In genomic region chr17:31585280-31585630, GRCh38 we compare ENCODE assay signal across 19 cellular contexts.
DNase-seq lines count a peak whose midpoint lies in the region; TF ChIP-seq lines count a peak whose summit lies in the region.
"Had no signal": no experiment of that assay in that cellular context is flagged by ENCODE, and none has a peak within 500 bp of the region (broad histone marks: within the 10 kb centered on the region; RNA-seq: fewer than 3 reads in every experiment).

No MANE protein-coding gene starts in this region.

- CTCF ChIA-PET in Caco-2 (lab: Charles Lee): no interaction called here

- no peaks in the 10 kb centered on the region for H3K4me1 Mint-ChIP-seq in Caco-2 (ENCODE audit: low read depth, unreplicated experiment)
- H3K4me1 Mint-ChIP-seq: GM23338, H9 had no signal

- no peak overlapping the region for H4K91ac ChIP-seq in mesenchymal stem cell (ENCODE audit: low read length)
- H4K91ac ChIP-seq in neuronal stem cell (ENCODE audit: low read depth, low read length, poor library complexity): no peak overlapping the region

- H2BK15ac ChIP-seq in mesenchymal stem cell (ENCODE audit: low read depth, poor library complexity, severe bottlenecking): no peak overlapping the region
- H2BK15ac ChIP-seq in neuronal stem cell (ENCODE audit: low read length): no peak overlapping the region

- H3K14ac ChIP-seq in mesenchymal stem cell (ENCODE audit: low read length in 2 of 2) (no peak overlapping the region), neuronal stem cell (ENCODE audit: low read length) (no peak overlapping the region)

- DNase-seq in D341Med (ENCODE audit: low spot score): peak; percentile 30
- DNase-seq in mesenchymal stem cell: no peak
- DNase-seq in neuronal stem cell (ENCODE audit: low spot score): no peak
- peak; percentile 58 for DNase-seq in spleen
- DNase-seq in iPS-NIHi7 (ENCODE audit: extremely low spot score): no peak
- no peak for DNase-seq in coronary artery (ENCODE audit: low spot score)
- DNase-seq in Caco-2: no peak
- DNase-seq: 8988T; ACHN; C1 segment of cervical spinal cord; CD4-positive, alpha-beta memory T cell; COR-L47; DMS 273 treated with DMSO at 0.1 percent for 48 hours; DMS79; EL; H9 had no signal

- no TSS peak for BruUV-seq in Caco-2 (replicated peaks; lab: Mats Ljungman, UMichigan)

- TF ChIP-seq CTCF in spleen (IDR thresholded peaks at IDR 0.05 in 8 of 11, conservative IDR thresholded peaks at IDR 0.05 in 3 of 11) (no peak), coronary artery (IDR thresholded peaks at IDR 0.05) (no peak), Caco-2 (IDR thresholded peaks at IDR 0.05; ENCODE audit: insufficient read depth in 1 of 2, low read depth in 1 of 2, low read length in 1 of 2, severe bottlenecking in 1 of 2, unreplicated experiment in 1 of 2) (no peak)

- POLR2A ChIA-PET in Caco-2 (lab: Charles Lee): no interaction called here

- H3K4me2 ChIP-seq in mesenchymal stem cell (ENCODE audit: low read length, poor library complexity, severe bottlenecking) (no peak overlapping the region), neuronal stem cell (ENCODE audit: insufficient read depth, low read length, poor library complexity, severe bottlenecking) (no peak overlapping the region)
- H3K4me2 ChIP-seq: A549, GM23338 had no signal

- no peak overlapping the region for H2BK120ac ChIP-seq in mesenchymal stem cell (ENCODE audit: low read depth, low read length)
- no peak overlapping the region for H2BK120ac ChIP-seq in neuronal stem cell (ENCODE audit: low read depth, low read length)

- H3K4me1 ChIP-seq in mesenchymal stem cell (ENCODE audit: control insufficient read depth, insufficient read depth, low read depth, low read length): peaks cover 26% of the 10 kb centered on the region
- H3K4me1 ChIP-seq in neuronal stem cell (ENCODE audit: control insufficient read depth in 2 of 2, insufficient read depth in 1 of 2, low read depth in 1 of 2, low read length in 2 of 2): no peaks in the 10 kb centered on the region
- H3K4me1 ChIP-seq in spleen: peaks cover 11 to 30% (median 25%) of the 10 kb centered on the region in 6 donors
- no peaks in the 10 kb centered on the region for H3K4me1 ChIP-seq in Caco-2

- H3K9me3 Mint-ChIP-seq in Caco-2 (ENCODE audit: unreplicated experiment): no peaks in the 10 kb centered on the region
- H3K9me3 Mint-ChIP-seq: CD4-positive, alpha-beta memory T cell; GM23338; H9 had no signal

- 93% methylated on average over 6 of the region's 6 CpGs for WGBS in mesenchymal stem cell
- WGBS in neuronal stem cell (ENCODE audit: extremely low coverage in 2 of 2, insufficient read length in 2 of 2, insufficient replicate concordance in 1 of 2), 2 donors: no CpG with 5 or more reads among the region's 6 CpGs
- 79 to 95% (median 84%) methylated on average over 6 of the region's 6 CpGs for WGBS in spleen, 5 donors

- no peak overlapping the region for H4K8ac ChIP-seq in mesenchymal stem cell (ENCODE audit: low read length)
- no peak overlapping the region for H4K8ac ChIP-seq in neuronal stem cell (ENCODE audit: low read depth, low read length)

- no peak overlapping the region for H3K23ac ChIP-seq in mesenchymal stem cell (ENCODE audit: low read length in 2 of 2)
- no peak overlapping the region for H3K23ac ChIP-seq in neuronal stem cell (ENCODE audit: low read depth, low read length, poor library complexity)

- H3K36me3 ChIP-seq in mesenchymal stem cell (ENCODE audit: control insufficient read depth in 1 of 2, insufficient read depth in 2 of 2, low read depth in 1 of 2, low read length in 2 of 2) (peaks cover 31 to 68% of the 10 kb centered on the region in 2 experiments), neuronal stem cell (replicated peaks in 1 of 2; ENCODE audit: control insufficient read depth in 2 of 2, insufficient read depth in 2 of 2, low read length in 2 of 2) (no peaks in the 10 kb centered on the region), spleen (no peaks in the 10 kb centered on the region), Caco-2 (ENCODE audit: control insufficient read depth, insufficient read depth, low read length) (no peaks in the 10 kb centered on the region)

- H2BK5ac ChIP-seq in mesenchymal stem cell (ENCODE audit: low read depth, low read length, poor library complexity, severe bottlenecking): no peak overlapping the region
- H2BK5ac ChIP-seq in neuronal stem cell (ENCODE audit: low read length): no peak overlapping the region

- H3K27ac Mint-ChIP-seq in Caco-2 (ENCODE audit: unreplicated experiment): no peak overlapping the region
- H3K27ac Mint-ChIP-seq: CD4-positive, alpha-beta memory T cell; GM23338; H9 had no signal

- H3K27me3 ChIP-seq in mesenchymal stem cell (ENCODE audit: control insufficient read depth in 1 of 2, insufficient read depth in 1 of 2, low read length in 2 of 2) (no peaks in the 10 kb centered on the region), neuronal stem cell (ENCODE audit: control insufficient read depth in 3 of 3, insufficient read depth in 3 of 3, low read depth in 1 of 3, low read length in 3 of 3) (peaks cover 0 to 5% (median 0%) of the 10 kb centered on the region in 3 experiments), spleen (replicated peaks in 1 of 7) (no peaks in the 10 kb centered on the region), Caco-2 (replicated peaks; ENCODE audit: control insufficient read depth, insufficient read depth, low read length) (no peaks in the 10 kb centered on the region)

- no peak overlapping the region for H3K4me3 ChIP-seq in mesenchymal stem cell (ENCODE audit: insufficient read depth in 1 of 2, low read depth in 1 of 2, low read length in 2 of 2)
- H3K4me3 ChIP-seq in neuronal stem cell (ENCODE audit: low read length in 2 of 2): no peak overlapping the region
- H3K4me3 ChIP-seq in spleen: no peak overlapping the region
- no peak overlapping the region for H3K4me3 ChIP-seq in coronary artery
- H3K4me3 ChIP-seq in Caco-2 (ENCODE audit: low read depth, low read length): no peak overlapping the region
- H3K4me3 ChIP-seq: A549, GM12878, GM23338 had no signal

- H3K18ac ChIP-seq in mesenchymal stem cell (ENCODE audit: low read depth in 1 of 2, low read length in 2 of 2) (no peak overlapping the region), neuronal stem cell (ENCODE audit: low read length) (peak overlapping the region; percentile 2)

- intact Hi-C loops in spleen (cut with DNase I; ENCODE audit: low total_unique reads): no loop called here
- intact Hi-C loops in Caco-2 (cut with micrococcal nuclease; ENCODE audit: unreplicated experiment): loop anchor here (10.0 kb wide), 1 partner anchor 60 kb away; no protein-coding TSS in a partner anchor

- no peak overlapping the region for H3K4me3 Mint-ChIP-seq in Caco-2 (ENCODE audit: unreplicated experiment)
- H3K4me3 Mint-ChIP-seq: CD4-positive, alpha-beta memory T cell; GM23338; H9 had no signal

- H3K4ac ChIP-seq in mesenchymal stem cell (ENCODE audit: low read depth in 1 of 2, low read length in 2 of 2) (no peak overlapping the region), neuronal stem cell (ENCODE audit: low read length) (no peak overlapping the region)

- H3K9me3 ChIP-seq in mesenchymal stem cell (ENCODE audit: control insufficient read depth, low read length) (no peaks in the 10 kb centered on the region), neuronal stem cell (replicated peaks in 1 of 2; ENCODE audit: control insufficient read depth in 2 of 2, insufficient read depth in 1 of 2, low read depth in 1 of 2, low read length in 2 of 2) (no peaks in the 10 kb centered on the region), spleen (no peaks in the 10 kb centered on the region), Caco-2 (no peaks in the 10 kb centered on the region)
- H3K9me3 ChIP-seq: A549 had no signal

- H2BK12ac ChIP-seq in mesenchymal stem cell (ENCODE audit: low read length in 2 of 2): no peak overlapping the region
- H2BK12ac ChIP-seq in neuronal stem cell (ENCODE audit: low read length): no peak overlapping the region

- H2AK5ac ChIP-seq in mesenchymal stem cell (ENCODE audit: low read length, severe bottlenecking) (peak overlapping the region; percentile 7), neuronal stem cell (ENCODE audit: low read depth, low read length) (no peak overlapping the region)

- H3K27ac ChIP-seq in mesenchymal stem cell (ENCODE audit: low read length, poor library complexity, severe bottlenecking) (no peak overlapping the region), neuronal stem cell (replicated peaks; ENCODE audit: low read length) (no peak overlapping the region), spleen (no peak overlapping the region), coronary artery (no peak overlapping the region)
- H3K27ac ChIP-seq: A549 had no signal

- H3K79me1 ChIP-seq in mesenchymal stem cell (replicated peaks; ENCODE audit: low read length, poor library complexity, severe bottlenecking): peaks cover 23% of the 10 kb centered on the region
- peaks cover 2% of the 10 kb centered on the region for H3K79me1 ChIP-seq in neuronal stem cell (ENCODE audit: low read depth, low read length)

- peaks cover 5% of the 10 kb centered on the region for H3K36me3 Mint-ChIP-seq in Caco-2 (ENCODE audit: insufficient read depth, unreplicated experiment)
- H3K36me3 Mint-ChIP-seq: CD4-positive, alpha-beta memory T cell had no signal

- H3K9ac ChIP-seq in mesenchymal stem cell (ENCODE audit: low read length): no peak overlapping the region
- no peak overlapping the region for H3K9ac ChIP-seq in neuronal stem cell (ENCODE audit: low read depth, low read length, poor library complexity)

- H3K27me3 Mint-ChIP-seq in Caco-2 (ENCODE audit: insufficient read depth, unreplicated experiment): no peaks in the 10 kb centered on the region

- H2AFZ ChIP-seq in mesenchymal stem cell (ENCODE audit: low read depth, low read length) (no peak overlapping the region), neuronal stem cell (ENCODE audit: low read length) (no peak overlapping the region)
- H2AFZ ChIP-seq: GM23338 had no signal

- TF ChIP-seq POLR2A in spleen (IDR thresholded peaks at IDR 0.05): no peak

Comparison
In these comparisons a context has a peak if more than half of its experiments do, and no peak if none do; other contexts are left out.
1. DNase-seq: peak in D341Med (single experiment) and spleen (single experiment); none in mesenchymal stem cell (single experiment), neuronal stem cell (single experiment), iPS-NIHi7 (single experiment), coronary artery (single experiment) and Caco-2 (0 of 2).